10 cellular contexts compared by ENCODE assay signal in genomic region chr9:120890415-120891254, GRCh38. TPM values are rescaled to one million over a fixed set of nuclear protein-coding genes. Genes with fewer than 3 reads are reported as not detected.
DNase-seq lines count a peak whose midpoint lies in the region; ATAC-seq and TF ChIP-seq lines count a peak whose summit lies in the region.
"Had no signal": no experiment of that assay in that cellular context is flagged by ENCODE, and none has a peak within 500 bp of the region (broad histone marks: within the 10 kb centered on the region; RNA-seq: fewer than 3 reads in every experiment).

No MANE protein-coding gene starts in this region.

- H3K9ac ChIP-seq in MM.1S (ENCODE audit: low read length), result no peak overlapping the region
- peak overlapping the region; percentile 32 for H3K9ac ChIP-seq in rectal smooth muscle tissue (ENCODE audit: low read length)

- no peaks in the 10 kb centered on the region for H3K79me2 ChIP-seq in MM.1S (ENCODE audit: low read length)

- H4K20me1 ChIP-seq in MM.1S (ENCODE audit: insufficient read depth, low read length), result no peaks in the 10 kb centered on the region

- no peak for ATAC-seq in HG03097 (IDR thresholded peaks at IDR 0.05; ENCODE audit: low FRiP score, unreplicated experiment)
- ATAC-seq in omental fat pad (ENCODE audit: low FRiP score), result no peak

- peak overlapping the region; percentile 82 for H3K4me3 Mint-ChIP-seq in activated naive CD8-positive, alpha-beta T cell treated with anti-CD3 and anti-CD28 coated beads for 36 hours
- no peak overlapping the region for H3K4me3 Mint-ChIP-seq in chondrocyte (ENCODE audit: unreplicated experiment)

- peak overlapping the region; percentile 99 for H3K27ac Mint-ChIP-seq in activated naive CD8-positive, alpha-beta T cell treated with anti-CD3 and anti-CD28 coated beads for 36 hours
- no peak overlapping the region for H3K27ac Mint-ChIP-seq in chondrocyte (ENCODE audit: unreplicated experiment)

- H3K4me3 ChIP-seq in MM.1S (ENCODE audit: low read length), result no peak overlapping the region
- no peak overlapping the region for H3K4me3 ChIP-seq in rectal smooth muscle tissue (ENCODE audit: low read length)
- H3K4me3 ChIP-seq: coronary artery had no signal

- H3K27me3 ChIP-seq in MM.1S (replicated peaks; ENCODE audit: insufficient read depth, low read length) (no peaks in the 10 kb centered on the region), rectal smooth muscle tissue (ENCODE audit: control insufficient read depth, insufficient read depth, low read length) (no peaks in the 10 kb centered on the region)

- no peaks in the 10 kb centered on the region for H3K27me3 Mint-ChIP-seq in activated naive CD8-positive, alpha-beta T cell treated with anti-CD3 and anti-CD28 coated beads for 36 hours
- H3K27me3 Mint-ChIP-seq in chondrocyte (ENCODE audit: low read depth), result no peaks in the 10 kb centered on the region

- no peaks in the 10 kb centered on the region for H3K9me2 ChIP-seq in MM.1S (replicated peaks; ENCODE audit: insufficient read depth, low read length)

- H3K4me1 Mint-ChIP-seq in activated naive CD8-positive, alpha-beta T cell treated with anti-CD3 and anti-CD28 coated beads for 36 hours, result peaks cover 84% of the 10 kb centered on the region
- peaks cover 41% of the 10 kb centered on the region for H3K4me1 Mint-ChIP-seq in chondrocyte (ENCODE audit: low read depth)

- H3K36me3 ChIP-seq in MM.1S (replicated peaks; ENCODE audit: insufficient read depth, low read length), result no peaks in the 10 kb centered on the region
- no peaks in the 10 kb centered on the region for H3K36me3 ChIP-seq in rectal smooth muscle tissue (ENCODE audit: control insufficient read depth, insufficient read depth, low read length)

- H3K4me1 ChIP-seq in MM.1S (ENCODE audit: low read length) (peaks cover 49% of the 10 kb centered on the region), rectal smooth muscle tissue (ENCODE audit: control insufficient read depth, insufficient read depth, low read length) (peaks cover 4% of the 10 kb centered on the region)

- H3K27ac ChIP-seq in MM.1S (ENCODE audit: low read length) (peak overlapping the region; percentile 98; the same call in 1 of the 2 replicates), rectal smooth muscle tissue (ENCODE audit: low read depth, low read length) (peak overlapping the region; percentile 62)

- peaks cover 3% of the 10 kb centered on the region for H3K9me3 Mint-ChIP-seq in activated naive CD8-positive, alpha-beta T cell treated with anti-CD3 and anti-CD28 coated beads for 36 hours
- H3K9me3 Mint-ChIP-seq in chondrocyte (ENCODE audit: low read depth), result no peaks in the 10 kb centered on the region

- peaks cover 25% of the 10 kb centered on the region for H3F3A ChIP-seq in MM.1S (ENCODE audit: insufficient read depth, low read length)

- peaks cover 33% of the 10 kb centered on the region for H3K36me3 Mint-ChIP-seq in activated naive CD8-positive, alpha-beta T cell treated with anti-CD3 and anti-CD28 coated beads for 36 hours
- no peaks in the 10 kb centered on the region for H3K36me3 Mint-ChIP-seq in chondrocyte (ENCODE audit: low read depth)

- TF ChIP-seq CTCF in MM.1S (IDR thresholded peaks at IDR 0.05; ENCODE audit: low read length) (no peak), chondrocyte (IDR thresholded peaks at IDR 0.05) (no peak), omental fat pad (IDR thresholded peaks at IDR 0.05) (no peak)

- H3K9me3 ChIP-seq in MM.1S (replicated peaks; ENCODE audit: insufficient read depth, low read length), result no peaks in the 10 kb centered on the region

- no peak overlapping the region for H3K4me2 ChIP-seq in MM.1S (ENCODE audit: low read depth, low read length)

- H2AFZ ChIP-seq in MM.1S (ENCODE audit: low read length), result no peak overlapping the region

- DNase-seq in COLO829 (ENCODE audit: low spot score), result peak; percentile 32
- DNase-seq in MM.1S, result no peak
- peak; percentile 50 for DNase-seq in activated naive CD8-positive, alpha-beta T cell treated with anti-CD3 and anti-CD28 coated beads for 36 hours
- no peak for DNase-seq in AML-193 (lab: John Stamatoyannopoulos, UW)
- no peak for DNase-seq in chondrocyte (ENCODE audit: low spot score)
- DNase-seq in omental fat pad (ENCODE audit: low spot score), result no peak
- DNase-seq: kidney had no signal

RNA-seq across cellular contexts. Expression of gene PHF19, which starts 13.6 kb away (rescaled TPM):
- 100 to 1,000 TPM; 216 to 226 TPM for total RNA-seq in activated naive CD8-positive, alpha-beta T cell treated with anti-CD3 and anti-CD28 coated beads for 36 hours
- total RNA-seq in chondrocyte, result 73.5 to 115 TPM (median 77.8 TPM) in 3 replicates
- total RNA-seq in omental fat pad, result 10 to 100 TPM; 16.3 to 31.2 (median 25.3) TPM

RNA-seq across cellular contexts. Expression of gene TRAF1, which starts 36.0 kb away (rescaled TPM):
- total RNA-seq in activated naive CD8-positive, alpha-beta T cell treated with anti-CD3 and anti-CD28 coated beads for 36 hours, result 100 to 1,000 TPM; 169 to 170 TPM
- total RNA-seq in chondrocyte (10.0 to 11.3 TPM (median 10.8 TPM) in 3 replicates), omental fat pad (1 to 10 TPM; 3.0 to 9.0 (median 6.1) TPM)

RNA-seq across cellular contexts. Expression of gene PSMD5, which starts 47.9 kb away (rescaled TPM):
- 10 to 100 TPM; 69.0 to 69.3 TPM for total RNA-seq in activated naive CD8-positive, alpha-beta T cell treated with anti-CD3 and anti-CD28 coated beads for 36 hours
- total RNA-seq in chondrocyte (48.1 to 64.2 TPM (median 54.3 TPM) in 3 replicates), omental fat pad (10 to 100 TPM; 30.7 to 57.5 (median 36.2) TPM)

Comparison
In these comparisons a context has a peak if more than half of its experiments do, and no peak if none do; other contexts are left out.
1. DNase-seq: peak in COLO829 (single experiment) and activated naive CD8-positive, alpha-beta T cell treated with anti-CD3 and anti-CD28 coated beads for 36 hours (single experiment); none in MM.1S (single experiment), AML-193 (0 of 2), chondrocyte (single experiment) and omental fat pad (single experiment).
2. RNA of gene TRAF1, which starts 36.0 kb away (total RNA-seq): 169 to 170 TPM in activated naive CD8-positive, alpha-beta T cell treated with anti-CD3 and anti-CD28 coated beads for 36 hours; 10.0 to 11.3 TPM in chondrocyte and 3.0 to 9.0 TPM in omental fat pad; every median in the first group is over 10 times any median in the second.